In the genomic region with DNA sequence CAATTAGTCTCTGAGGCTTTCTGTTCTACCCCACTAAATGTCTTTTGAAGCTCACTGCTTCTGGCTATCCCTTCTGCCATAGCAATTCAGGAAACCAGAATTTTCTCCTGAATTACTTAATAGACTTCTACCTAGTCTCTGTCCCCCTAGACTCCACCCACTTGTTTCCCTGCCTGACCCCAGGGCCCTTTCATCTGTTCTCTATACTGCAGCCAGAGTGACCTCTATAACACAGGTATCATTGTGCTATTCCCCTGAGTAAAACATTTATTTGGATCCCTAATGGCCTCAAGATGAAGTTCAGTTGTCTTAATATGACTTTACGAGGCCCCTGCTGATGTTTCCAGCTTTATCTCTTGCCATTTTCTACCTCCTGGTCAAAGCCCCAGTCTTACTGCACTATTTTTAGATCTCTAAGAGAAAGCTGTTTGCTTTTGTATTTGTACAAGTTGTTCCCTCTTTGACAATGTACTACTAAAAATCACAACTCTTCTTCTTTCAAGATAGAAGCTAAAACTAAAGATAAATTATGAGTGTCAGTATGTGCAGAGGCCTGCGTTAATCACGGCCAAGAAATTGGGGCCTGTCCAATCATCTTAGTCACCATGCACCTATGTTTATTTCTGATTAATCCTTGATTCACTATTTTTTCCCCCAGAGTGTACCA, we compare ENCODE assay signal across 20 cellular contexts. TPM values are rescaled to one million over a fixed set of nuclear protein-coding genes. Genes with fewer than 3 reads are reported as not detected.
DNase-seq lines count a peak whose midpoint lies in the region; ATAC-seq, FAIRE-seq and TF ChIP-seq lines count a peak whose summit lies in the region.
"Had no signal": no experiment of that assay in that cellular context is flagged by ENCODE, and none has a peak within 500 bp of the region (broad histone marks: within the 10 kb centered on the region; RNA-seq: fewer than 3 reads in every experiment).

No MANE protein-coding gene starts in this region.

- TF ChIP-seq EP300 in A549 (IDR thresholded peaks at IDR 0.05) = no peak
- no peak for TF ChIP-seq EP300 in esophagus muscularis mucosa (IDR thresholded peaks at IDR 0.05)
- no peak for TF ChIP-seq EP300 in suprapubic skin (IDR thresholded peaks at IDR 0.05)

- CTCF ChIA-PET in A549 (lab: Yijun Ruan, JAX) (interaction anchor here (1.2 kb wide), 1 partner anchor 53 kb away, joined by 3 read pairs; no protein-coding TSS in a partner anchor), PC-3 (lab: Charles Lee) (interaction anchor here (0.5 to 1.0 kb wide), 2 partner anchors 42 to 187 kb away, joined by 4 to 5 read pairs; no protein-coding TSS in a partner anchor)

- peaks cover 3% of the 10 kb centered on the region for H3F3A ChIP-seq in PC-3 (ENCODE audit: low read length, unreplicated experiment)

- H3K4me2 ChIP-seq in A549 = peak overlapping the region; percentile 14
- peak overlapping the region; percentile 24 for H3K4me2 ChIP-seq in PC-3 (ENCODE audit: low read length)
- H3K4me2 ChIP-seq: GM23338 had no signal

- H3K27me3 ChIP-seq in PC-3 (ENCODE audit: low read length) (no peaks in the 10 kb centered on the region), esophagus muscularis mucosa (no peaks in the 10 kb centered on the region), liver (ENCODE audit: control insufficient read depth in 4 of 4, insufficient read depth in 4 of 4, low read length in 3 of 4) (no peaks in the 10 kb centered on the region), suprapubic skin (no peaks in the 10 kb centered on the region)

- TF ChIP-seq CTCF in A549 (IDR thresholded peaks at IDR 0.05) (no peak), PC-3 (conservative IDR thresholded peaks at IDR 0.05; ENCODE audit: low read depth, low read length) (no peak), esophagus muscularis mucosa (IDR thresholded peaks at IDR 0.05) (no peak), liver (IDR thresholded peaks at IDR 0.05; ENCODE audit: low read depth, low read length, missing input control) (no peak), suprapubic skin (IDR thresholded peaks at IDR 0.05) (no peak)

- H3K4me1 Mint-ChIP-seq in activated CD4-positive, alpha-beta T cell treated with anti-CD3 and anti-CD28 coated beads, Interleukin-2, amount 10 ng/mL, durations not matched to agents 24 days and 14 days = peaks cover 7% of the 10 kb centered on the region

- peaks cover 1% of the 10 kb centered on the region for H3K36me3 Mint-ChIP-seq in activated CD4-positive, alpha-beta T cell treated with anti-CD3 and anti-CD28 coated beads, Interleukin-2, amount 10 ng/mL, durations not matched to agents 24 days and 14 days (ENCODE audit: low read depth)

- H3K9ac ChIP-seq in PC-3 (ENCODE audit: low read length) (no peak overlapping the region), liver (ENCODE audit: low read depth in 1 of 2, low read length in 2 of 2) (no peak overlapping the region)

- H4K20me1 ChIP-seq in PC-3 (ENCODE audit: low read length) = no peaks in the 10 kb centered on the region

- no peak overlapping the region for H3K4me3 ChIP-seq in A549
- no peak overlapping the region for H3K4me3 ChIP-seq in PC-3 (ENCODE audit: low read length)
- no peak overlapping the region for H3K4me3 ChIP-seq in esophagus muscularis mucosa
- H3K4me3 ChIP-seq in liver (ENCODE audit: low read depth in 1 of 3, low read length in 3 of 3) = no peak overlapping the region
- no peak overlapping the region for H3K4me3 ChIP-seq in suprapubic skin
- H3K4me3 ChIP-seq: GM12878, GM23338 had no signal

- BruUV-seq in PC-3 (replicated peaks; lab: Mats Ljungman, UMichigan) = no TSS peak

- ATAC-seq in A549 = peak in 1 of 2 experiments; percentile 21; a peak in 1 of 6 replicates
- peak; percentile 61 for ATAC-seq in PC-3
- ATAC-seq in GM19324 (IDR thresholded peaks at IDR 0.05; ENCODE audit: low FRiP score, unreplicated experiment) = no peak
- ATAC-seq in HG03135 (IDR thresholded peaks at IDR 0.05; ENCODE audit: unreplicated experiment) = no peak
- ATAC-seq: GM23338, Panc1, sciatic nerve had no signal

- H3K4me1 ChIP-seq in A549 (peaks cover 35% of the 10 kb centered on the region), PC-3 (ENCODE audit: insufficient read depth, low read length) (peaks cover 32% of the 10 kb centered on the region), esophagus muscularis mucosa (peaks cover 8 to 21% (median 19%) of the 10 kb centered on the region in 4 donors), liver (ENCODE audit: control insufficient read depth in 4 of 4, insufficient read depth in 4 of 4, low read length in 3 of 4) (peaks cover 0 to 5% (median 4%) of the 10 kb centered on the region in 4 donors), suprapubic skin (no peaks in the 10 kb centered on the region)

- H3K27ac ChIP-seq in A549 = peak overlapping the region; percentile 13 to 57; a peak in 5 of 6 replicates
- peak overlapping the region; percentile 70 for H3K27ac ChIP-seq in PC-3 (ENCODE audit: low read length)
- H3K27ac ChIP-seq in esophagus muscularis mucosa (replicated peaks in 1 of 4) = peak overlapping the region; percentile 67 to 79 (median 75)
- peak overlapping the region in 1 of 2 donors; percentile 22 for H3K27ac ChIP-seq in liver (ENCODE audit: low read depth in 1 of 2, low read length in 2 of 2)
- no peak overlapping the region for H3K27ac ChIP-seq in suprapubic skin
- H3K27ac ChIP-seq: WERI-Rb-1 had no signal

- H3K27ac Mint-ChIP-seq in activated CD4-positive, alpha-beta T cell treated with anti-CD3 and anti-CD28 coated beads, Interleukin-2, amount 10 ng/mL, durations not matched to agents 24 days and 14 days = no peak overlapping the region
- H3K27ac Mint-ChIP-seq: activated T-helper 2 cell treated with anti-CD3 and anti-CD28 coated beads, Interferon-gamma antibody, Interleukin-2, Interleukin-4, amounts not matched to agents 10 μg/mL and 5 μg/mL and 100 μg/mL, durations not matched to agents 14 hours and 24 hours and 36 hours; GM23338 had no signal

- H3K9me3 ChIP-seq in A549 = no peaks in the 10 kb centered on the region
- no peaks in the 10 kb centered on the region for H3K9me3 ChIP-seq in PC-3 (ENCODE audit: low read length)
- no peaks in the 10 kb centered on the region for H3K9me3 ChIP-seq in esophagus muscularis mucosa
- H3K9me3 ChIP-seq in liver (ENCODE audit: control insufficient read depth in 4 of 4, low read length in 3 of 4) = no peaks in the 10 kb centered on the region
- H3K9me3 ChIP-seq in suprapubic skin = no peaks in the 10 kb centered on the region

- TF ChIP-seq RAD21 in A549 (conservative IDR thresholded peaks at IDR 0.05 in 1 of 2, IDR thresholded peaks at IDR 0.05 in 1 of 2) (no peak), liver (IDR thresholded peaks at IDR 0.05) (peak; percentile 27 to 55)

- H3K79me2 ChIP-seq in PC-3 (ENCODE audit: low read length) = no peaks in the 10 kb centered on the region

- DNase-seq in A549 (ENCODE audit: low read depth in 1 of 2, low spot score in 1 of 2) (no peak), PC-3 (peak; percentile 74), esophagus muscularis mucosa (ENCODE audit: extremely low spot score) (no peak), suprapubic skin (ENCODE audit: low spot score in 2 of 2) (no peak)
- no peak for DNase-seq in activated CD4-positive, alpha-beta T cell treated with anti-CD3 and anti-CD28 coated beads, Interleukin-2, amount 10 ng/mL, durations not matched to agents 24 days and 14 days
- DNase-seq: activated CD8-positive, alpha-beta memory T cell treated with anti-CD3 and anti-CD28 coated beads for 24 hours; NCI-H2081; NCI-H526; stimulated activated CD4-positive, alpha-beta T cell treated with anti-CD3 and anti-CD28 coated beads, Interleukin-4, amount 100 ng/mL, for 24 hours; trophoblast cell; WERI-Rb-1 had no signal

- 41% methylated on average over 3 of the region's 3 CpGs for WGBS in A549 (ENCODE audit: missing lambda C conversion rate)
- WGBS in esophagus muscularis mucosa = 42% methylated on average over 3 of the region's 3 CpGs
- 63% methylated on average over 3 of the region's 3 CpGs for WGBS in liver
- WGBS in suprapubic skin = 83% methylated on average over 3 of the region's 3 CpGs

- no peaks in the 10 kb centered on the region for H3K9me2 ChIP-seq in PC-3 (replicated peaks; ENCODE audit: low read length)

- H2AFZ ChIP-seq in PC-3 (ENCODE audit: low read length) = no peak overlapping the region
- H2AFZ ChIP-seq: GM23338 had no signal

- POLR2A ChIA-PET in A549 (lab: Yijun Ruan, JAX) = no interaction called here
- POLR2A ChIA-PET in PC-3 (lab: Charles Lee; ENCODE audit: unreplicated experiment) = interaction anchor here (0.6 kb wide), 1 partner anchor 15 kb away, joined by 3 read pairs; no protein-coding TSS in a partner anchor

- H3K4me3 Mint-ChIP-seq in activated CD4-positive, alpha-beta T cell treated with anti-CD3 and anti-CD28 coated beads, Interleukin-2, amount 10 ng/mL, durations not matched to agents 24 days and 14 days = no peak overlapping the region
- H3K4me3 Mint-ChIP-seq: GM23338, neural crest cell had no signal

- intact Hi-C loops in PC-3 (cut with micrococcal nuclease) (no loop called here), esophagus muscularis mucosa (cut with DNase I) (no loop called here)
- intact Hi-C loops in activated CD4-positive, alpha-beta T cell treated with anti-CD3 and anti-CD28 coated beads, Interleukin-2, amount 10 ng/mL, durations not matched to agents 24 days and 14 days (cut with micrococcal nuclease) = loop anchor here (10.0 kb wide), 1 partner anchor 164 kb away; no protein-coding TSS in a partner anchor

- H3K36me3 ChIP-seq in PC-3 (ENCODE audit: low read depth, low read length) (no peaks in the 10 kb centered on the region), esophagus muscularis mucosa (no peaks in the 10 kb centered on the region), liver (ENCODE audit: control insufficient read depth in 4 of 4, insufficient read depth in 3 of 4, low read depth in 1 of 4, low read length in 3 of 4) (no peaks in the 10 kb centered on the region), suprapubic skin (no peaks in the 10 kb centered on the region)
- H3K36me3 ChIP-seq: WERI-Rb-1 had no signal

- no peaks in the 10 kb centered on the region for H3K27me3 Mint-ChIP-seq in activated CD4-positive, alpha-beta T cell treated with anti-CD3 and anti-CD28 coated beads, Interleukin-2, amount 10 ng/mL, durations not matched to agents 24 days and 14 days

- FAIRE-seq in A549 (lab: Jason Lieb, UNC) = peak; percentile 73
- FAIRE-seq: GM12878 had no signal

- H3K9me3 Mint-ChIP-seq in activated CD4-positive, alpha-beta T cell treated with anti-CD3 and anti-CD28 coated beads, Interleukin-2, amount 10 ng/mL, durations not matched to agents 24 days and 14 days = no peaks in the 10 kb centered on the region
- H3K9me3 Mint-ChIP-seq: activated T-helper 2 cell treated with anti-CD3 and anti-CD28 coated beads, Interferon-gamma antibody, Interleukin-2, Interleukin-4, amounts not matched to agents 10 μg/mL and 5 μg/mL and 100 μg/mL, durations not matched to agents 14 hours and 24 hours and 36 hours; GM23338; neural crest cell had no signal

- TF ChIP-seq POLR2A in A549 (IDR thresholded peaks at IDR 0.05; ENCODE audit: low read length) (no peak), esophagus muscularis mucosa (IDR thresholded peaks at IDR 0.05; ENCODE audit: low read depth) (no peak), suprapubic skin (IDR thresholded peaks at IDR 0.05) (no peak)

RNA-seq across cellular contexts. Expression of a gene that starts 54.5 kb away (rescaled TPM):
- 323 and 377 TPM in 2 replicates for polyA plus RNA-seq in A549 (2011; rRNA removed)
- polyA plus RNA-seq in A549 (2012; cell fraction: cytosol; rRNA removed) = 74.7 and 88.8 TPM in 2 replicates
- polyA plus RNA-seq in A549 (2012; cell fraction: nucleus; rRNA removed) = 51.7 and 61.3 TPM in 2 replicates
- 215 to 313 TPM (median 303 TPM) in 3 replicates for polyA plus RNA-seq in A549 (2017; fragmentation: RNase III; extraction: RNeasy Plus Mini Kit Qiagen cat#74134 plus additional on column Dnase treatment)
- 112 and 115 TPM in 2 replicates for polyA minus RNA-seq in A549 (2011; rRNA and poly(A)+ RNA removed)
- total RNA-seq in PC-3 (2014; rRNA removed) = 68.7 and 76.6 TPM in 2 replicates
- total RNA-seq in esophagus muscularis mucosa = 10 to 100 TPM; 69.4 to 88.6 (median 78.3) TPM
- 10 to 100 TPM; 36.1 to 53.8 TPM for total RNA-seq in liver
- polyA plus RNA-seq in liver = 10 to 100 TPM; 39.1 to 57.0 TPM
- 12.5 and 15.3 TPM in 2 replicates for total RNA-seq in activated CD4-positive, alpha-beta T cell treated with anti-CD3 and anti-CD28 coated beads, Interleukin-2, amount 10 ng/mL, durations not matched to agents 24 days and 14 days
- total RNA-seq in suprapubic skin = 100 to 1,000 TPM in 2 of 4 donors, 10 to 100 TPM in 2; 63.3 to 150 (median 108) TPM
